8 cellular contexts compared by ENCODE assay signal in genomic region chr9:114033397-114034103, GRCh38. TPM values are rescaled to one million over a fixed set of nuclear protein-coding genes. Genes with fewer than 3 reads are reported as not detected.
DNase-seq lines count a peak whose midpoint lies in the region; ATAC-seq, FAIRE-seq and TF ChIP-seq lines count a peak whose summit lies in the region.

No MANE protein-coding gene starts in this region.

- FAIRE-seq in D721Med (lab: Jason Lieb, UNC): no peak

- TF ChIP-seq CTCF in D721Med (IDR thresholded peaks at IDR 0.05; ENCODE audit: insufficient read depth, missing control alignments) (peak; percentile 67), LNCaP clone FGC (IDR thresholded peaks at IDR 0.05; ENCODE audit: control insufficient read depth, extremely low read depth, insufficient read depth) (peak; percentile 45), coronary artery (IDR thresholded peaks at IDR 0.05) (peak; percentile 39)

- H3K4me3 ChIP-seq in LNCaP clone FGC (ENCODE audit: low read depth, low read length) (no peak overlapping the region), coronary artery (no peak overlapping the region)

- DNase-seq in D721Med (ENCODE audit: insufficient read length, low spot score): no peak
- DNase-seq in LNCaP clone FGC (ENCODE audit: low read depth): no peak
- peak; percentile 59 for DNase-seq in coronary artery (ENCODE audit: low spot score)
- DNase-seq in lung microvascular endothelial cell (ENCODE audit: low read depth in 2 of 2): peak; percentile 34 to 64
- no peak for DNase-seq in stimulated activated naive CD4-positive, alpha-beta T cell (lab: John Stamatoyannopoulos, UW)
- DNase-seq in SIG-M5 (lab: John Stamatoyannopoulos, UW): no peak

- ATAC-seq in HG02571 (IDR thresholded peaks at IDR 0.05; ENCODE audit: unreplicated experiment) (no peak), GM21528 (IDR thresholded peaks at IDR 0.05; ENCODE audit: low FRiP score, unreplicated experiment) (no peak)

- no peak overlapping the region for H3K27ac ChIP-seq in coronary artery

RNA-seq across cellular contexts. Expression of gene AMBP, which starts 44.5 kb away (rescaled TPM):
- not detected in 2 replicates for total RNA-seq in lung microvascular endothelial cell

Comparison
In these comparisons a context has a peak if more than half of its experiments do, and no peak if none do; other contexts are left out.
1. DNase-seq: peak in coronary artery (single experiment) and lung microvascular endothelial cell (2 of 2); none in D721Med (single experiment), LNCaP clone FGC (single experiment), stimulated activated naive CD4-positive, alpha-beta T cell (0 of 6) and SIG-M5 (single experiment).
2. Peak in every context shown above with its lines, with median percentiles within 50 percentile points of each other: CTCF ChIP-seq.